Comparison of ENCODE assay signal across 1 cellular context in the genomic region with DNA sequence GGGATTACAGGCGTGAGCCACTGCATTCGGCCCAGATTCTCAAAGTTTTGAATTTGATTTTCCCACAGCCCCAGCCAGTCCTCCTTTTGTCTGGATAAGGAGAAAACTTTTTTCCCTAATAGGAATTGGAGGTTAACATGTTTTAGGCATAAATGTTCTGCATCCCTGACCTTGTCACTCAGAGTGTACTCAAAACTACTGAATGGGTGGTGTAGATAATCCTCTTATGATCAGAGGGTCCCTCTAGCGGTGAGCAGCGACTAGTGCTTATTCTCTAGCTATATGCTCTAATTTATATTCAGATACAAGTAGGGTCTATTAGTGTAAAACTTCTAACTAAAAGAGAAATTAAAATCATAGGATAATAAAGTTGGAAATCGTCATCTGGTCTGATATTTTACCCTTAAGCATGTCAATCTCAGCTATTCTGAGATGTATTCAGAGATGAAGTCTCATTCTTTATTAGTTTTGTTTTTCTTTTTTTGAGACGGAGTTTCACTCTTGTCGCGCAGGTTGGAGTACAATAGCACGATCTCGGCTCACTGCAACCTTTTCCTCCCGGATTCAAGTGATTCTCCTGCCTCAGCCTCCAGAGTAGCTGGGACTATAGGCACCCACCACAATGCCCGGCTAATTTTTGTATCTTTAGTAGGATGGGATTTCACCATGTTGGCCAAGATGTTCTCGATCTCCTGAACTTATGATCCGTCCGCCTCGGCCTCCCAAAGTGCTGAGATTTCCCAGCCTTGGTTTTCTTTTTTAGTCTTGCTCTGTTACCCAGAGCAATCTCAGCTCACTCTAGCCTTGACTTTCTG.
TF ChIP-seq lines count a peak whose summit lies in the region.

No MANE protein-coding gene starts in this region.

TF ChIP-seq in HEK293T, 16 proteins besides CTCF, POLR2A, EP300 and RAD21:
- no peak for TF ChIP-seq ELF4 (IDR thresholded peaks at IDR 0.05)
- TF ChIP-seq PKNOX1 (IDR thresholded peaks at IDR 0.05), result peak; percentile 86
